ENCODE assay signal across 8 cellular contexts in the genomic region with DNA sequence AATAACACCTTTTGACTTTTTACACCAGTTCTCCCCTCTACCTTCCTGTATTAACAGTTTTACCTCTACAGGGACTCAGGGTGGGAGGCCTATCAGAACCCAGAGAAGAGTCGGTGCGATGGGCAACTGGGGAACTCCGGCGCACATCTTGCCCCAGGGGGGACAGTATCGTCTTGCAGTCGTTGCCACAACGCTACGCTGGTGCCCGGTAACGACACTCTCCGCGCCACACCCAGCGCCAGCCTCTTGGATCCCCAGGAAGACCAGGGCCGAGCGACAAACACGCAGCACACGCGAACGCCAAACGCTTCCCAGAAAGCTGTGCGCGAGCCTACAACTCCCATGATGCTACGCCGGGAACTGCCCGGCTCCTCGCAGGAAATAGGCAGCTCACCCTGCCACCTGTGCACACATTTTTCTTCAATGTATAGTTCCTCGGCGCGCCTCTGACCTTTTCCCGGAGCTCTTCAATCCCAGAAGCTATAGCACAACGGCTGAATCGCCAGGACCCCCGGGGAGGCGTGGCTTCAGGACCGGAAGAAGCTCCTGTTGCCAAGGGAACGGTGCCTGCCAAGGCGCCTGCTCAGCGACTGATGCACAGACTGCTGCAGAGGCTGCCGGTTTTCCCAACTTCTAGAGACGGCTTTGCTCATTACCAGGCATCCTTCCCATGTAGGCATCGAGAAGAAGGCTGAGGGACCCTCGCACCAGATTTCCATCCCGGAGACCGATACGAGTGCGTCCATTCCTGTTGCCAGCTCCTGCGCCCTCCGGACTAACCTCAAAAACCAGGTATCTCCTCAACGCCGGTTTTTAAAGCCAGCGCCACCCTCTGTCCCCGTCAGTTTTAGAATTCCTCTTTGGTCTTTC. TPM values are rescaled to one million over a fixed set of nuclear protein-coding genes. Genes with fewer than 3 reads are reported as not detected.
A peak's percentile ranks its signal among the peaks of the same experiment; 100 is the strongest.
DNase-seq lines count a peak whose midpoint lies in the region; ATAC-seq and TF ChIP-seq lines count a peak whose summit lies in the region.

Gene ARL6 (plus strand): TSS at position 573 of the 870 bp plus-strand sequence. CDS start 3,350 bp downstream, outside the sequence.

- H3K27ac ChIP-seq in left ventricle myocardium inferior (replicated peaks) (peak within 1 kb of the TSS; percentile 81), upper lobe of right lung (peak within 1 kb of the TSS; percentile 78)

- H3K4me3 ChIP-seq in left ventricle myocardium inferior (peak within 1 kb of the TSS; percentile 89), upper lobe of right lung (peak within 1 kb of the TSS; percentile 86)

- H3K9me3 ChIP-seq in left ventricle myocardium inferior (replicated peaks) (no peaks in the 10 kb centered on the region), upper lobe of right lung (no peaks in the 10 kb centered on the region)

- DNase-seq in GM13976 (ENCODE audit: low spot score) (peak; percentile 80), NCI-H1417 treated with DMSO at 0.1 percent for 48 hours (lab: John Stamatoyannopoulos, UW) (peak; percentile 49), T follicular helper cell (ENCODE audit: low read depth) (peak; percentile 52), amniotic epithelial cell (ENCODE audit: low read depth) (peak; percentile 83), left ventricle myocardium inferior (peak; percentile 82), posterior vena cava (ENCODE audit: low spot score) (peak; percentile 94), upper lobe of right lung (peak; percentile 90)

- no peaks in the 10 kb centered on the region for H3K27me3 ChIP-seq in left ventricle myocardium inferior (ENCODE audit: low read depth)
- H3K27me3 ChIP-seq in upper lobe of right lung: no peaks in the 10 kb centered on the region

- TF ChIP-seq CTCF in GM13976 (IDR thresholded peaks at IDR 0.05; ENCODE audit: borderline replicate concordance, control extremely low read depth, extremely low read depth, insufficient read depth, missing control alignments) (no peak), left ventricle myocardium inferior (IDR thresholded peaks at IDR 0.05; ENCODE audit: borderline replicate concordance) (no peak), upper lobe of right lung (IDR thresholded peaks at IDR 0.05) (no peak)

- ATAC-seq in HG02840 (IDR thresholded peaks at IDR 0.05; ENCODE audit: low FRiP score, unreplicated experiment) (peak; percentile 97), upper lobe of right lung (peak; percentile 98)

- H3K4me1 ChIP-seq in left ventricle myocardium inferior (peaks cover 19% of the 10 kb centered on the region), upper lobe of right lung (peaks cover 4% of the 10 kb centered on the region)

- peaks cover 2% of the 10 kb centered on the region for H3K36me3 ChIP-seq in left ventricle myocardium inferior
- peaks cover 1% of the 10 kb centered on the region for H3K36me3 ChIP-seq in upper lobe of right lung

- intact Hi-C loops in left ventricle myocardium inferior (cut with micrococcal nuclease): no loop called here
- intact Hi-C loops in posterior vena cava (cut with DNase I): no loop called here
- intact Hi-C loops in upper lobe of right lung (cut with DNase I): no loop called here

- in situ Hi-C loops in GM13976 (cut with MboI; ENCODE audit: low sequenced_read_pairs, unreplicated experiment): no loop called here

RNA-seq across cellular contexts. Expression of gene ARL6, which starts in this region (rescaled TPM):
- total RNA-seq in left ventricle myocardium inferior (3.8 TPM), posterior vena cava (1 to 10 TPM; 7.7 to 8.4 TPM), upper lobe of right lung (10.1 TPM)

Comparison
In these comparisons a context has a peak if more than half of its experiments do, and no peak if none do; other contexts are left out.
1. Peak in every context shown above with its lines: DNase-seq, ATAC-seq, H3K4me3 ChIP-seq and H3K27ac ChIP-seq.